Comparison of ENCODE assay signal across 13 cellular contexts in the genomic region with DNA sequence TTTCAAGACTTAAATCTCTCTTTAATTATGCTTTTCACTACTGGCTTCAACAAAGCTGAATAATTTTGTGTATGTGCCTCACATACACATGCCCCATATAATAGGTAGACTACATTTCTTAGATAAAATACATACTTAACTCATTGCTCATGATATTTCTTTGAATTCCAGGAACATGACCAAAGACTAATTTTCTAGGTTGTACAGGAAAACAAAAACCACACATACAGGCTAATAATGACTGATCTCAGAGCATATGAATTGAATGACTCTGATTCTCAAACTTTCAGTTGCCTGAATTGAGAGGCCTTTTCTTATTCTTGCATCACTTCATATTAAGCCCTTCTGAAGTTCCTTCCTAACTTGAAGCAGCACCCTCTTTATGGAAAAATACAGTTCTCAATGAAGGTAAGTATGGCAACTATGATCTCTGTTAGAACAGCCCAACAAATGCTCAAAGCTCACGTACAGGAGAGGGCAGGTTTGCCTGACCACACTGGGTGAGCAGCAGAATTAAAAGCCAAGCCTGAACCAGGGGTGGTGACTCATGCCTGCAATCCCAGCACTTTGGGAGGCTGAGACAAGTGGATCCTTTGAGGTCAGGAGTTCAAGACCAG. TPM values are rescaled to one million over a fixed set of nuclear protein-coding genes. Genes with fewer than 3 reads are reported as not detected.
DNase-seq lines count a peak whose midpoint lies in the region; ATAC-seq, FAIRE-seq and TF ChIP-seq lines count a peak whose summit lies in the region.
"Had no signal": no experiment of that assay in that cellular context is flagged by ENCODE, and none has a peak within 500 bp of the region (broad histone marks: within the 10 kb centered on the region; RNA-seq: fewer than 3 reads in every experiment).

No MANE protein-coding gene starts in this region.

- H3K4me3 Mint-ChIP-seq in activated naive CD8-positive, alpha-beta T cell treated with anti-CD3 and anti-CD28 coated beads, Interleukin-2, amount 50 U/mL, for 24 hours = no peak overlapping the region
- H3K4me3 Mint-ChIP-seq: type B pancreatic cell had no signal

- no peaks in the 10 kb centered on the region for H3K4me1 Mint-ChIP-seq in activated naive CD8-positive, alpha-beta T cell treated with anti-CD3 and anti-CD28 coated beads, Interleukin-2, amount 50 U/mL, for 24 hours

- no peaks in the 10 kb centered on the region for H3K27me3 ChIP-seq in keratinocyte (ENCODE audit: control insufficient read depth, extremely low read depth, insufficient read depth, low read length)
- H3K27me3 ChIP-seq in prostate gland (replicated peaks; ENCODE audit: insufficient read depth) = no peaks in the 10 kb centered on the region

- no peak for TF ChIP-seq POLR2A in prostate gland (IDR thresholded peaks at IDR 0.05)

- intact Hi-C loops in prostate gland (cut with DNase I) = no loop called here
- intact Hi-C loops in sciatic nerve (cut with DNase I) = no loop called here

- peaks cover 3% of the 10 kb centered on the region for H3K36me3 Mint-ChIP-seq in activated naive CD8-positive, alpha-beta T cell treated with anti-CD3 and anti-CD28 coated beads, Interleukin-2, amount 50 U/mL, for 24 hours (ENCODE audit: low read depth)

- H3K36me3 ChIP-seq in keratinocyte (ENCODE audit: control insufficient read depth in 2 of 2, extremely low read depth in 1 of 2, insufficient read depth in 2 of 2, low read length in 2 of 2) (no peaks in the 10 kb centered on the region), prostate gland (no peaks in the 10 kb centered on the region)

- 83% methylated on average over 1 of the region's 1 CpG for WGBS in prostate gland

- TF ChIP-seq CTCF in AG10803 (conservative IDR thresholded peaks at IDR 0.05; ENCODE audit: low read length) (no peak), keratinocyte (optimal IDR thresholded peaks at IDR 0.05 in 1 of 3, IDR thresholded peaks at IDR 0.05 in 1 of 3, conservative IDR thresholded peaks at IDR 0.05 in 1 of 3; ENCODE audit: extremely low read depth in 1 of 3, insufficient read depth in 2 of 3, low read length in 3 of 3) (no peak), prostate gland (IDR thresholded peaks at IDR 0.05) (no peak)

- H3K4me3 ChIP-seq in AG10803 (ENCODE audit: low read length) = no peak overlapping the region
- peak overlapping the region in 1 of 3 experiments; percentile 40 for H3K4me3 ChIP-seq in keratinocyte (ENCODE audit: control insufficient read depth in 2 of 3, extremely low read depth in 1 of 3, insufficient read depth in 2 of 3, low read depth in 1 of 3, low read length in 3 of 3)
- H3K4me3 ChIP-seq in prostate gland = no peak overlapping the region
- H3K4me3 ChIP-seq: mucosa of descending colon had no signal

- dilution Hi-C loops in keratinocyte (cut with MboI; ENCODE audit: extremely low pct_ligation_motif_present, low sequenced_read_pairs) = no loop called here

- no peak overlapping the region for H2AFZ ChIP-seq in keratinocyte (ENCODE audit: control insufficient read depth, low read length)

- no peaks in the 10 kb centered on the region for H3K27me3 Mint-ChIP-seq in activated naive CD8-positive, alpha-beta T cell treated with anti-CD3 and anti-CD28 coated beads, Interleukin-2, amount 50 U/mL, for 24 hours
- H3K27me3 Mint-ChIP-seq: type B pancreatic cell had no signal

- H3K9ac ChIP-seq in keratinocyte (ENCODE audit: control insufficient read depth, extremely low read depth, insufficient read depth, low read length) = peak overlapping the region; percentile 33

- DNase-seq in AG10803 (ENCODE audit: low read depth) = peak; percentile 96
- DNase-seq in HTR-8/SVneo (ENCODE audit: insufficient read length, low spot score) = peak; percentile 52
- DNase-seq in activated naive CD8-positive, alpha-beta T cell treated with anti-CD3 and anti-CD28 coated beads, Interleukin-2, amount 50 U/mL, for 24 hours = no peak
- DNase-seq in keratinocyte (ENCODE audit: low read depth, low spot score) = peak; percentile 76
- no peak for DNase-seq in prostate gland (ENCODE audit: low spot score)
- no peak for DNase-seq in GOT3 (lab: John Stamatoyannopoulos, UW)
- no peak for DNase-seq in sciatic nerve (ENCODE audit: low spot score)
- DNase-seq: activated naive CD4-positive, alpha-beta T cell treated with anti-CD3 and anti-CD28 coated beads, Interleukin-2, amount 50 U/mL, for 16 hours; mucosa of descending colon; NCI-H2107; stimulated activated CD4-positive, alpha-beta T cell treated with anti-CD3 and anti-CD28 coated beads, Interleukin-2, amount 100 ng/mL, for 24 hours had no signal

- H3K27ac Mint-ChIP-seq in activated naive CD8-positive, alpha-beta T cell treated with anti-CD3 and anti-CD28 coated beads, Interleukin-2, amount 50 U/mL, for 24 hours = no peak overlapping the region
- H3K27ac Mint-ChIP-seq: type B pancreatic cell had no signal

- no peaks in the 10 kb centered on the region for H4K20me1 ChIP-seq in keratinocyte (ENCODE audit: control insufficient read depth, extremely low read depth, insufficient read depth, low read length)

- H3K9me3 ChIP-seq in keratinocyte (ENCODE audit: control insufficient read depth, low read depth, low read length) (no peaks in the 10 kb centered on the region), prostate gland (no peaks in the 10 kb centered on the region)

- H3K79me2 ChIP-seq in keratinocyte (ENCODE audit: control insufficient read depth, insufficient read depth, low read length) = no peaks in the 10 kb centered on the region

- peak overlapping the region; percentile 82 for H3K4me2 ChIP-seq in keratinocyte (ENCODE audit: control insufficient read depth, extremely low read depth, insufficient read depth, low read depth, low read length)

- H3K27ac ChIP-seq in keratinocyte (ENCODE audit: control insufficient read depth, insufficient read depth, low read length) (peak overlapping the region; percentile 89), prostate gland (no peak overlapping the region)

- FAIRE-seq in HTR-8/SVneo (lab: Jason Lieb, UNC) (no peak), keratinocyte (lab: Jason Lieb, UNC) (peak; percentile 79)

- H3K4me1 ChIP-seq in keratinocyte (ENCODE audit: control insufficient read depth, extremely low read depth, insufficient read depth, low read length) (peaks cover 49% of the 10 kb centered on the region), prostate gland (replicated peaks) (no peaks in the 10 kb centered on the region)

- peaks cover 14% of the 10 kb centered on the region for H3K9me3 Mint-ChIP-seq in activated naive CD8-positive, alpha-beta T cell treated with anti-CD3 and anti-CD28 coated beads, Interleukin-2, amount 50 U/mL, for 24 hours

- no peaks in the 10 kb centered on the region for H3K9me1 ChIP-seq in keratinocyte (ENCODE audit: control insufficient read depth, extremely low read depth, insufficient read depth, low read length)

- ATAC-seq in activated naive CD8-positive, alpha-beta T cell treated with anti-CD3 and anti-CD28 coated beads, Interleukin-2, amount 50 U/mL, for 24 hours = peak; percentile 36
- no peak for ATAC-seq in GM18867 (IDR thresholded peaks at IDR 0.05; ENCODE audit: unreplicated experiment)
- no peak for ATAC-seq in sciatic nerve
- ATAC-seq: mucosa of descending colon had no signal

RNA-seq across cellular contexts. Expression of gene UAP1, which starts 22.6 kb away (rescaled TPM):
- 81.8 to 150 TPM (median 129 TPM) in 3 replicates for polyA plus RNA-seq in keratinocyte
- 82.3 TPM for polyA plus RNA-seq in keratinocyte (2011; ENCODE audit: low read depth)
- polyA plus RNA-seq in keratinocyte (2011; cell fraction: cytosol; rRNA removed) = 72.4 and 143 TPM in 2 replicates
- 115 and 150 TPM in 2 replicates for polyA plus RNA-seq in keratinocyte (2011; cell fraction: nucleus; rRNA removed)
- polyA plus RNA-seq in keratinocyte (2012; ENCODE audit: low replicate concordance) = 89.8 and 128 TPM in 2 replicates
- 27.7 to 125 TPM (median 59.1 TPM) in 3 replicates for polyA minus RNA-seq in keratinocyte
- polyA minus RNA-seq in keratinocyte (2011; cell fraction: cytosol; rRNA and poly(A)+ RNA removed) = 67.5 TPM
- 75.2 and 120 TPM in 2 replicates for polyA minus RNA-seq in keratinocyte (2011; cell fraction: nucleus; rRNA and poly(A)+ RNA removed)
- total RNA-seq in prostate gland (10 to 100 TPM; 51.4 to 72.1 TPM), sciatic nerve (70.9 TPM)

RNA-seq across cellular contexts. Expression of gene UHMK1, which starts 41.3 kb away (rescaled TPM):
- 24.6 to 45.1 TPM (median 26.9 TPM) in 3 replicates for polyA plus RNA-seq in keratinocyte
- 9.0 TPM for polyA plus RNA-seq in keratinocyte (2011; ENCODE audit: low read depth)
- 19.7 and 36.0 TPM in 2 replicates for polyA plus RNA-seq in keratinocyte (2011; cell fraction: cytosol; rRNA removed)
- 14.9 and 21.3 TPM in 2 replicates for polyA plus RNA-seq in keratinocyte (2011; cell fraction: nucleus; rRNA removed)
- polyA plus RNA-seq in keratinocyte (2012; ENCODE audit: low replicate concordance) = 12.0 and 30.0 TPM in 2 replicates
- polyA minus RNA-seq in keratinocyte = 23.2 to 83.0 TPM (median 46.1 TPM) in 3 replicates
- polyA minus RNA-seq in keratinocyte (2011; cell fraction: cytosol; rRNA and poly(A)+ RNA removed) = 55.2 TPM
- 26.5 and 50.0 TPM in 2 replicates for polyA minus RNA-seq in keratinocyte (2011; cell fraction: nucleus; rRNA and poly(A)+ RNA removed)
- total RNA-seq in prostate gland (10 to 100 TPM; 34.7 to 47.0 TPM), sciatic nerve (37.4 TPM)

Comparison
In these comparisons a context has a peak if more than half of its experiments do, and no peak if none do; other contexts are left out.
1. DNase-seq: peak in AG10803 (single experiment), HTR-8/SVneo (single experiment) and keratinocyte (single experiment); none in activated naive CD8-positive, alpha-beta T cell treated with anti-CD3 and anti-CD28 coated beads, Interleukin-2, amount 50 U/mL, for 24 hours (single experiment), prostate gland (single experiment), GOT3 (single experiment) and sciatic nerve (single experiment).